9 cellular contexts compared by ENCODE assay signal in genomic region chr12:42327227-42327590, GRCh38. TPM values are rescaled to one million over a fixed set of nuclear protein-coding genes. Genes with fewer than 3 reads are reported as not detected.
DNase-seq lines count a peak whose midpoint lies in the region; ATAC-seq, FAIRE-seq and TF ChIP-seq lines count a peak whose summit lies in the region.
"Had no signal": no experiment of that assay in that cellular context is flagged by ENCODE, and none has a peak within 500 bp of the region (broad histone marks: within the 10 kb centered on the region; RNA-seq: fewer than 3 reads in every experiment).

No MANE protein-coding gene starts in this region.

- H3K9me3 ChIP-seq in PC-3 (ENCODE audit: low read length): no peaks in the 10 kb centered on the region
- H3K9me3 ChIP-seq in pancreas: no peaks in the 10 kb centered on the region

- POLR2A ChIA-PET in PC-3 (lab: Charles Lee; ENCODE audit: unreplicated experiment): no interaction called here

- H3K36me3 ChIP-seq in PC-3 (ENCODE audit: low read depth, low read length) (no peaks in the 10 kb centered on the region), pancreas (no peaks in the 10 kb centered on the region)

- CTCF ChIA-PET in Calu3 (lab: Charles Lee) (no interaction called here), PC-3 (lab: Charles Lee) (no interaction called here)

- H4K20me1 ChIP-seq in PC-3 (ENCODE audit: low read length): peaks cover 28% of the 10 kb centered on the region

- H3K27me3 ChIP-seq in PC-3 (ENCODE audit: low read length): no peaks in the 10 kb centered on the region
- no peaks in the 10 kb centered on the region for H3K27me3 ChIP-seq in pancreas

- BruUV-seq in Calu3 (replicated peaks; lab: Mats Ljungman, UMichigan) (no TSS peak), PC-3 (replicated peaks; lab: Mats Ljungman, UMichigan) (no TSS peak)

- no peak overlapping the region for H3K27ac ChIP-seq in PC-3 (ENCODE audit: low read length)
- H3K27ac ChIP-seq in pancreas: no peak overlapping the region

- FAIRE-seq in pancreas (lab: Jason Lieb, UNC) (no peak), GM19239 (lab: Jason Lieb, UNC) (no peak)

- no peaks in the 10 kb centered on the region for H3K27me3 Mint-ChIP-seq in Calu3 (ENCODE audit: unreplicated experiment)

- H3K4me1 ChIP-seq in PC-3 (ENCODE audit: insufficient read depth, low read length): peaks cover 17% of the 10 kb centered on the region
- H3K4me1 ChIP-seq in pancreas: peaks cover 10 to 34% (median 26%) of the 10 kb centered on the region in 3 donors

- H3F3A ChIP-seq in PC-3 (ENCODE audit: low read length, unreplicated experiment): no peaks in the 10 kb centered on the region

- 40 to 48% methylated on average over 2 of the region's 2 CpGs for WGBS in pancreas, 2 donors

- ATAC-seq in PC-3 (no peak), pancreas (no peak)

- peak overlapping the region; percentile 96 for H3K27ac Mint-ChIP-seq in Calu3 (ENCODE audit: unreplicated experiment)

- no peaks in the 10 kb centered on the region for H3K9me3 Mint-ChIP-seq in Calu3 (ENCODE audit: low read depth, unreplicated experiment)

- peak overlapping the region; percentile 76 for H3K4me3 ChIP-seq in PC-3 (ENCODE audit: low read length)
- H3K4me3 ChIP-seq in epithelial cell of esophagus (ENCODE audit: low read length): peak overlapping the region; percentile 100
- H3K4me3 ChIP-seq in pancreas: peak overlapping the region in 3 of 4 donors; percentile 54 to 73 (median 70)

- peak overlapping the region; percentile 79 for H3K9ac ChIP-seq in PC-3 (ENCODE audit: low read length)

- H3K4me1 Mint-ChIP-seq in Calu3 (ENCODE audit: low read depth, unreplicated experiment): peaks cover 38% of the 10 kb centered on the region

- in situ Hi-C loops in KBM-7 (cut with MboI; ENCODE audit: low pct_unique_long_range_greater_than_20kb, low sequenced_read_pairs): no loop called here

- H3K4me2 ChIP-seq in PC-3 (ENCODE audit: low read length): peak overlapping the region; percentile 95

- no peaks in the 10 kb centered on the region for H3K9me2 ChIP-seq in PC-3 (replicated peaks; ENCODE audit: low read length)

- H3K36me3 Mint-ChIP-seq in Calu3 (ENCODE audit: insufficient read depth, unreplicated experiment): peaks cover 25% of the 10 kb centered on the region

- H3K79me2 ChIP-seq in PC-3 (ENCODE audit: low read length): peaks cover 76% of the 10 kb centered on the region

- DNase-seq in Calu3 (no peak), PC-3 (no peak), epithelial cell of esophagus (ENCODE audit: low read depth) (no peak), pancreas (no peak), KBM-7 (no peak), NCI-H2107 (lab: John Stamatoyannopoulos, UW) (no peak), GM19239 (ENCODE audit: insufficient read length, low spot score) (no peak), mucosa of gallbladder (ENCODE audit: low spot score) (no peak)
- DNase-seq: NCI-H1092 treated with DMSO at 0.1 percent for 48 hours had no signal

- H2AFZ ChIP-seq in PC-3 (ENCODE audit: low read length): no peak overlapping the region

- peak overlapping the region; percentile 94 for H3K4me3 Mint-ChIP-seq in Calu3 (ENCODE audit: low read depth, unreplicated experiment)

- intact Hi-C loops in Calu3 (cut with micrococcal nuclease; ENCODE audit: unreplicated experiment): loop anchor here (5.0 kb wide), 1 partner anchor 185 kb away; the partner anchor contains the start of gene GXYLT1
- intact Hi-C loops in PC-3 (cut with micrococcal nuclease): loop anchor here (5.0 kb wide), 1 partner anchor 90 kb away; the partner anchor contains the start of gene YAF2
- intact Hi-C loops in pancreas (cut with DNase I): no loop called here

- no peak for TF ChIP-seq CTCF in Calu3 (IDR thresholded peaks at IDR 0.05; ENCODE audit: unreplicated experiment)
- TF ChIP-seq CTCF in PC-3 (conservative IDR thresholded peaks at IDR 0.05; ENCODE audit: low read depth, low read length): no peak
- no peak for TF ChIP-seq CTCF in epithelial cell of esophagus (IDR thresholded peaks at IDR 0.05; ENCODE audit: insufficient read depth, low read depth, low read length, missing control alignments)
- no peak for TF ChIP-seq CTCF in pancreas (IDR thresholded peaks at IDR 0.05)

RNA-seq across cellular contexts. Expression of gene PPHLN1, which starts 1.2 kb away (rescaled TPM):
- total RNA-seq in Calu3 (2022): 41.5 and 45.5 TPM in 2 replicates
- 67.6 and 82.0 TPM in 2 replicates for total RNA-seq in PC-3 (2014; rRNA removed)
- 10 to 100 TPM; 11.1 to 26.4 (median 15.8) TPM for total RNA-seq in pancreas
- 10 to 100 TPM; 14.0 to 21.8 TPM for polyA plus RNA-seq in pancreas
- total RNA-seq in mucosa of gallbladder: 40.1 TPM

RNA-seq across cellular contexts. Expression of gene ZCRB1, which starts 1.3 kb away (rescaled TPM):
- 38.1 and 38.9 TPM in 2 replicates for total RNA-seq in Calu3 (2022)
- 29.7 and 33.9 TPM in 2 replicates for total RNA-seq in PC-3 (2014; rRNA removed)
- 10 to 100 TPM; 23.4 to 29.9 (median 26.7) TPM for total RNA-seq in pancreas
- 10 to 100 TPM; 17.2 to 29.6 TPM for polyA plus RNA-seq in pancreas
- 43.7 TPM for total RNA-seq in mucosa of gallbladder

Comparison
In these comparisons a context has a peak if more than half of its experiments do, and no peak if none do; other contexts are left out.
1. intact Hi-C loops: an anchor here in Calu3 (5.0 kb wide) and PC-3 (5.0 kb wide); none called in pancreas.